27 cellular contexts compared by ENCODE assay signal in the genomic region with DNA sequence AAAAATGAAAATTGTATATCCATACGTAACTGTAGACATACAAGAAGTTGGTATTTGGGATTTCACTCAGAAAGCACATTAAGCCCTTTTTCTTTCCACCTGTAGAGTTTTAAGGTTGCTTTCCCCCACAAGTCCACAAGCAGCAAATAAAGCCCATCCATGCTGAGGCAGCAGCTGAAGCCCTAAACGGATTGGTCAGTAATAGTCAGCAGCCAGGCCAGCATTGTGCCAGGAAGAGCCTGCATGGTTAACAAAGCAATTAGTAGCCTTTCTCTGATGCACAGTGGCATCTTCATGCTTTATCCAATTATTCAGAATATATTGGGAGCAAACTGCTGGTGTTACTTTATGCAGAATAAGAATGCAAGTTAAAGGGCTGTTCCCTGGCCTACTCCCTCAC. TPM values are rescaled to one million over a fixed set of nuclear protein-coding genes. Genes with fewer than 3 reads are reported as not detected.
"Had no signal": no experiment of that assay in that cellular context is flagged by ENCODE, and none has a peak within 500 bp of the region (broad histone marks: within the 10 kb centered on the region; RNA-seq: fewer than 3 reads in every experiment).

No MANE protein-coding gene starts in this region.

- H3K4me1 ChIP-seq: breast epithelium, pancreas, psoas muscle, right atrium auricular region had no signal

- H3K36me3 ChIP-seq: breast epithelium, pancreas had no signal

- DNase-seq: activated CD4-positive, alpha-beta T cell treated with anti-CD3 and anti-CD28 coated beads, Interleukin-2, amount 50 U/mL, for 48 hours; activated CD8-positive, alpha-beta memory T cell treated with anti-CD3 and anti-CD28 coated beads, Interleukin-2, amount 50 U/mL, for 48 hours; activated naive CD4-positive, alpha-beta T cell; activated naive CD8-positive, alpha-beta T cell treated with anti-CD3 and anti-CD28 coated beads for 36 hours; activated T-cell treated with anti-CD3 and anti-CD28 coated beads, Interleukin-2, amount 50 U/mL, for 4 hours; effector memory CD8-positive, alpha-beta T cell; hypothalamus; left ventricle myocardium superior; pancreas; psoas muscle; spleen; stimulated activated CD4-positive, alpha-beta T cell treated with anti-CD3 and anti-CD28 coated beads, Interleukin-4, amount 100 ng/mL, for 1 hour; tibial artery had no signal

- H3K4me3 Mint-ChIP-seq: activated naive CD8-positive, alpha-beta T cell treated with anti-CD3 and anti-CD28 coated beads for 36 hours; activated T-cell treated with anti-CD3 and anti-CD28 coated beads, Interleukin-2, amount 50 U/mL, for 4 hours; central memory CD8-positive, alpha-beta T cell; effector memory CD8-positive, alpha-beta T cell; nephron; stimulated activated naive CD8-positive, alpha-beta T cell treated with anti-CD3 and anti-CD28 coated beads, Interleukin-15, Interleukin-2, amounts not matched to agents 100 ng/mL and 50 ng/mL, for 24 hours; T-helper 2 cell treated with Interferon-gamma antibody and Interleukin-4, amounts not matched to agents 5 μg/mL and 100 μg/mL, for 36 hours had no signal

- H3K27me3 Mint-ChIP-seq: activated naive CD8-positive, alpha-beta T cell treated with anti-CD3 and anti-CD28 coated beads for 36 hours had no signal

- FAIRE-seq: astrocyte, colon, frontal cortex, islet of Langerhans, pancreas had no signal

- H3K36me3 Mint-ChIP-seq: activated naive CD8-positive, alpha-beta T cell treated with anti-CD3 and anti-CD28 coated beads for 36 hours had no signal

- H3K4me3 ChIP-seq: breast epithelium, esophagus muscularis mucosa, pancreas, psoas muscle, right atrium auricular region, spleen, tibial artery had no signal

- H3K9me3 ChIP-seq: breast epithelium, esophagus muscularis mucosa, pancreas, psoas muscle, right atrium auricular region, spleen, tibial artery had no signal

- H3K9me3 Mint-ChIP-seq: activated naive CD8-positive, alpha-beta T cell treated with anti-CD3 and anti-CD28 coated beads for 36 hours; activated T-cell treated with anti-CD3 and anti-CD28 coated beads, Interleukin-2, amount 50 U/mL, for 4 hours; activated T-helper 2 cell treated with anti-CD3 and anti-CD28 coated beads, Interferon-gamma antibody, Interleukin-2, Interleukin-4, amounts not matched to agents 10 μg/mL and 5 μg/mL and 100 μg/mL, durations not matched to agents 14 hours and 24 hours and 36 hours; central memory CD8-positive, alpha-beta T cell; effector memory CD8-positive, alpha-beta T cell; nephron; stimulated activated naive CD8-positive, alpha-beta T cell treated with anti-CD3 and anti-CD28 coated beads, Interleukin-15, Interleukin-2, amounts not matched to agents 100 ng/mL and 50 ng/mL, for 24 hours; T-helper 2 cell treated with Interferon-gamma antibody and Interleukin-4, amounts not matched to agents 5 μg/mL and 100 μg/mL, for 36 hours had no signal

- H3K27ac Mint-ChIP-seq: activated naive CD8-positive, alpha-beta T cell treated with anti-CD3 and anti-CD28 coated beads for 36 hours; activated T-helper 2 cell treated with anti-CD3 and anti-CD28 coated beads, Interferon-gamma antibody, Interleukin-2, Interleukin-4, amounts not matched to agents 10 μg/mL and 5 μg/mL and 100 μg/mL, durations not matched to agents 14 hours and 24 hours and 36 hours; effector memory CD8-positive, alpha-beta T cell; nephron; stimulated activated naive CD8-positive, alpha-beta T cell treated with anti-CD3 and anti-CD28 coated beads, Interleukin-15, Interleukin-2, amounts not matched to agents 100 ng/mL and 50 ng/mL, for 24 hours; T-helper 2 cell treated with Interferon-gamma antibody and Interleukin-4, amounts not matched to agents 5 μg/mL and 100 μg/mL, for 36 hours had no signal

- H3K27ac ChIP-seq: breast epithelium, esophagus muscularis mucosa, pancreas, psoas muscle, right atrium auricular region, spleen, tibial artery, VCaP had no signal

- H3K4me1 Mint-ChIP-seq: activated naive CD8-positive, alpha-beta T cell treated with anti-CD3 and anti-CD28 coated beads for 36 hours; central memory CD8-positive, alpha-beta T cell had no signal

- ATAC-seq: activated T-cell treated with anti-CD3 and anti-CD28 coated beads, Interleukin-2, amount 50 U/mL, for 4 hours; effector memory CD8-positive, alpha-beta T cell; left ventricle myocardium superior; pancreas; psoas muscle had no signal

- H3K27me3 ChIP-seq: breast epithelium, pancreas, right atrium auricular region, spleen, tibial artery had no signal

RNA-seq across cellular contexts. Expression of gene EBF1, which starts 16.2 kb away (rescaled TPM):
- total RNA-seq: activated CD8-positive, alpha-beta memory T cell treated with anti-CD3 and anti-CD28 coated beads for 36 hours had no signal
